In the genomic region with DNA sequence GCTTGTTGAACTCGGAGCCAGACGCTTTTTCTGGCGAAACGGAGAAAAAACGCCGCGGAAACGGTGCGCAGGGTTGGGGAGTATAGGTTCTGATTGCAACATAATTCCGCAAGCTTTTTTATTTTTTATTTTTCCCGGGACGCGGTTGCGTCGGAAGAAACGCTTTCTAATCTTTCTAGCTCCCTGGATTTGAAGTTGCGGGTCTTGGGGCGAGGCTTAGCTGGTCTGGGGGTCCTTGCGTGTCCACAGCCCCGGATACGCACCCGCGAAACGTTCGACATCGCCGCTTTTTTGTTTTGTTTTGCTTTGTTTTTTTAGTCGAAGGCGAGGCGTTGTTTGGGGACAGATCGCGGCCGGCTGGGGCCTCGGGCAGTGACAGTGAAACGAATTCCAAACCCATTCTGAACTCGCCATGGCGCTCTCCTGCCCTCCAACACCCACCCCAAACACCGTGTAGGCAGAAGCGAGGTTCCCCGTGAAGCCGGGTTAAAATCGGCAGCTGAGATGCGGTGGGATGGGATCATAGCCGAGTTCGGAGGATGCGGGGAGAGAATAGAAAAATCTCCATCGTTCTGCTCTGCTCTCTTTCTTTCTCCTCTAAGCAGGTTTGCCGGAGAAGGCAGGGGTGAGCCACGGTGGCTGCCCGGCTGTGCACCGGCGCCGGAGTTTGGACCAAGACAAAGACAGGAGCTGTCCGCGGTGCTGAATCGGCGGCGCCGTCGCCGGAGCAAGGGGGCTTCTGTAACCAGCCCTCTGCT, we compare ENCODE assay signal across 2 cellular contexts.
TF ChIP-seq lines count a peak whose summit lies in the region.

No MANE protein-coding gene starts in this region.

TF ChIP-seq in A549, 52 proteins besides CTCF, POLR2A, EP300 and RAD21 (continued from another document):
- TF ChIP-seq, protein P1, sequence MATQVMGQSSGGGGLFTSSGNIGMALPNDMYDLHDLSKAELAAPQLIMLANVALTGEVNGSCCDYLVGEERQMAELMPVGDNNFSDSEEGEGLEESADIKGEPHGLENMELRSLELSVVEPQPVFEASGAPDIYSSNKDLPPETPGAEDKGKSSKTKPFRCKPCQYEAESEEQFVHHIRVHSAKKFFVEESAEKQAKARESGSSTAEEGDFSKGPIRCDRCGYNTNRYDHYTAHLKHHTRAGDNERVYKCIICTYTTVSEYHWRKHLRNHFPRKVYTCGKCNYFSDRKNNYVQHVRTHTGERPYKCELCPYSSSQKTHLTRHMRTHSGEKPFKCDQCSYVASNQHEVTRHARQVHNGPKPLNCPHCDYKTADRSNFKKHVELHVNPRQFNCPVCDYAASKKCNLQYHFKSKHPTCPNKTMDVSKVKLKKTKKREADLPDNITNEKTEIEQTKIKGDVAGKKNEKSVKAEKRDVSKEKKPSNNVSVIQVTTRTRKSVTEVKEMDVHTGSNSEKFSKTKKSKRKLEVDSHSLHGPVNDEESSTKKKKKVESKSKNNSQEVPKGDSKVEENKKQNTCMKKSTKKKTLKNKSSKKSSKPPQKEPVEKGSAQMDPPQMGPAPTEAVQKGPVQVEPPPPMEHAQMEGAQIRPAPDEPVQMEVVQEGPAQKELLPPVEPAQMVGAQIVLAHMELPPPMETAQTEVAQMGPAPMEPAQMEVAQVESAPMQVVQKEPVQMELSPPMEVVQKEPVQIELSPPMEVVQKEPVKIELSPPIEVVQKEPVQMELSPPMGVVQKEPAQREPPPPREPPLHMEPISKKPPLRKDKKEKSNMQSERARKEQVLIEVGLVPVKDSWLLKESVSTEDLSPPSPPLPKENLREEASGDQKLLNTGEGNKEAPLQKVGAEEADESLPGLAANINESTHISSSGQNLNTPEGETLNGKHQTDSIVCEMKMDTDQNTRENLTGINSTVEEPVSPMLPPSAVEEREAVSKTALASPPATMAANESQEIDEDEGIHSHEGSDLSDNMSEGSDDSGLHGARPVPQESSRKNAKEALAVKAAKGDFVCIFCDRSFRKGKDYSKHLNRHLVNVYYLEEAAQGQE (IDR thresholded peaks at IDR 0.05): peak; percentile 97
- TF ChIP-seq FOSB (CRISPR knock-in tag; IDR thresholded peaks at IDR 0.05) (no peak), EHMT2 (IDR thresholded peaks at IDR 0.05; ENCODE audit: low read depth) (peak; percentile 87), MYC (IDR thresholded peaks at IDR 0.05; ENCODE audit: borderline replicate concordance, low read length) (no peak), NR3C1 (IDR thresholded peaks at IDR 0.05) (no peak), SMC3 (IDR thresholded peaks at IDR 0.05) (no peak), ZNF302 (CRISPR knock-in tag; IDR thresholded peaks at IDR 0.05) (no peak), RFX5 (IDR thresholded peaks at IDR 0.05) (no peak), FOSL2 (IDR thresholded peaks at IDR 0.05) (no peak), FOSL2 (CRISPR knock-in tag; IDR thresholded peaks at IDR 0.05) (no peak), RCOR1 (IDR thresholded peaks at IDR 0.05; ENCODE audit: low read depth, low read length) (no peak), PHF8 (IDR thresholded peaks at IDR 0.05; ENCODE audit: borderline replicate concordance, low read depth) (no peak), BHLHE40 (IDR thresholded peaks at IDR 0.05; ENCODE audit: low read depth, low read length) (no peak)
- TF ChIP-seq, protein P2, sequence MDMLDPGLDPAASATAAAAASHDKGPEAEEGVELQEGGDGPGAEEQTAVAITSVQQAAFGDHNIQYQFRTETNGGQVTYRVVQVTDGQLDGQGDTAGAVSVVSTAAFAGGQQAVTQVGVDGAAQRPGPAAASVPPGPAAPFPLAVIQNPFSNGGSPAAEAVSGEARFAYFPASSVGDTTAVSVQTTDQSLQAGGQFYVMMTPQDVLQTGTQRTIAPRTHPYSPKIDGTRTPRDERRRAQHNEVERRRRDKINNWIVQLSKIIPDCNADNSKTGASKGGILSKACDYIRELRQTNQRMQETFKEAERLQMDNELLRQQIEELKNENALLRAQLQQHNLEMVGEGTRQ (IDR thresholded peaks at IDR 0.05): no peak
- TF ChIP-seq, protein P3, sequence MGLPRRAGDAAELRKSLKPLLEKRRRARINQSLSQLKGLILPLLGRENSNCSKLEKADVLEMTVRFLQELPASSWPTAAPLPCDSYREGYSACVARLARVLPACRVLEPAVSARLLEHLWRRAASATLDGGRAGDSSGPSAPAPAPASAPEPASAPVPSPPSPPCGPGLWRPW (IDR thresholded peaks at IDR 0.05): no peak
- TF ChIP-seq, protein P4, sequence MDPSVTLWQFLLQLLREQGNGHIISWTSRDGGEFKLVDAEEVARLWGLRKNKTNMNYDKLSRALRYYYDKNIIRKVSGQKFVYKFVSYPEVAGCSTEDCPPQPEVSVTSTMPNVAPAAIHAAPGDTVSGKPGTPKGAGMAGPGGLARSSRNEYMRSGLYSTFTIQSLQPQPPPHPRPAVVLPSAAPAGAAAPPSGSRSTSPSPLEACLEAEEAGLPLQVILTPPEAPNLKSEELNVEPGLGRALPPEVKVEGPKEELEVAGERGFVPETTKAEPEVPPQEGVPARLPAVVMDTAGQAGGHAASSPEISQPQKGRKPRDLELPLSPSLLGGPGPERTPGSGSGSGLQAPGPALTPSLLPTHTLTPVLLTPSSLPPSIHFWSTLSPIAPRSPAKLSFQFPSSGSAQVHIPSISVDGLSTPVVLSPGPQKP (IDR thresholded peaks at IDR 0.05; ENCODE audit: low read depth, low read length): no peak

TF ChIP-seq in HCT116, 20 proteins besides CTCF, POLR2A, EP300 and RAD21 (continued from another document):
- TF ChIP-seq, protein P1 (IDR thresholded peaks at IDR 0.05; ENCODE audit: low read depth): peak; percentile 67
- TF ChIP-seq SIN3A (IDR thresholded peaks at IDR 0.05; ENCODE audit: low read depth): no peak
